ENCODE assay signal across 8 cellular contexts in genomic region chr2:172103471-172104292, GRCh38. TPM values are rescaled to one million over a fixed set of nuclear protein-coding genes. Genes with fewer than 3 reads are reported as not detected.
DNase-seq lines count a peak whose midpoint lies in the region; ATAC-seq and TF ChIP-seq lines count a peak whose summit lies in the region.

No MANE protein-coding gene starts in this region.

- peak overlapping the region; percentile 98 for H3K9ac ChIP-seq in GM23248

- TF ChIP-seq CTCF in AG09319 (IDR thresholded peaks at IDR 0.05; ENCODE audit: low read depth, low read length) (peak; percentile 92), dorsolateral prefrontal cortex (IDR thresholded peaks at IDR 0.05 in 54 of 56, conservative IDR thresholded peaks at IDR 0.05 in 2 of 56; ENCODE audit: low read depth in 1 of 56, partially characterized antibody in 56 of 56) (peak; percentile 53 to 87 (median 74))

- intact Hi-C loops in activated CD4-positive, alpha-beta T cell treated with anti-CD3 and anti-CD28 coated beads, Interleukin-2, amount 10 ng/mL, durations not matched to agents 24 days and 14 days (cut with micrococcal nuclease): loop anchor here (1.0 to 10.0 kb wide), 4 partner anchors 289 to 506 kb away; no protein-coding TSS in a partner anchor
- intact Hi-C loops in dorsolateral prefrontal cortex (cut with DNase I): loop anchor here (5.0 to 10.0 kb wide), 3 partner anchors 291 to 529 kb away; no protein-coding TSS in a partner anchor

- no peaks in the 10 kb centered on the region for H3K9me2 ChIP-seq in GM23248 (ENCODE audit: insufficient read depth)

- H3K79me2 ChIP-seq in GM23248 (ENCODE audit: insufficient read depth): peaks cover 24% of the 10 kb centered on the region

- peak overlapping the region; percentile 70 for H2AFZ ChIP-seq in GM23248

- H4K20me1 ChIP-seq in GM23248 (ENCODE audit: insufficient read depth): no peaks in the 10 kb centered on the region

- H3K4me3 ChIP-seq in GM23248 (peak overlapping the region; percentile 83), dorsolateral prefrontal cortex (peak overlapping the region in 37 of 59 donors; percentile 26 to 72 (median 53))

- no peaks in the 10 kb centered on the region for H3K36me3 ChIP-seq in GM23248 (ENCODE audit: low read depth)

- H3K9me3 Mint-ChIP-seq in activated CD4-positive, alpha-beta T cell treated with anti-CD3 and anti-CD28 coated beads, Interleukin-2, amount 10 ng/mL, durations not matched to agents 24 days and 14 days: peaks cover under 1% of the 10 kb centered on the region

- no peak for ATAC-seq in GM21526 (IDR thresholded peaks at IDR 0.05; ENCODE audit: low FRiP score, unreplicated experiment)

- peaks cover 38% of the 10 kb centered on the region for H3K4me1 Mint-ChIP-seq in activated CD4-positive, alpha-beta T cell treated with anti-CD3 and anti-CD28 coated beads, Interleukin-2, amount 10 ng/mL, durations not matched to agents 24 days and 14 days

- H3K27ac Mint-ChIP-seq in activated CD4-positive, alpha-beta T cell treated with anti-CD3 and anti-CD28 coated beads, Interleukin-2, amount 10 ng/mL, durations not matched to agents 24 days and 14 days: peak overlapping the region; percentile 84

- peak overlapping the region; percentile 99 for H3K4me2 ChIP-seq in GM23248 (ENCODE audit: unreplicated experiment)

- H3K4me1 ChIP-seq in GM23248 (ENCODE audit: insufficient read depth): peaks cover 10% of the 10 kb centered on the region

- H3K27me3 ChIP-seq in GM23248 (replicated peaks; ENCODE audit: insufficient read depth) (no peaks in the 10 kb centered on the region), dorsolateral prefrontal cortex (peaks cover 32 to 100% (median 100%) of the 10 kb centered on the region in 45 donors)

- H3K27me3 Mint-ChIP-seq in activated CD4-positive, alpha-beta T cell treated with anti-CD3 and anti-CD28 coated beads, Interleukin-2, amount 10 ng/mL, durations not matched to agents 24 days and 14 days: peaks cover 78% of the 10 kb centered on the region

- DNase-seq in AG09319 (ENCODE audit: extremely low read depth, low read depth) (no peak), GM23248 (peak; percentile 91), NCI-H446 treated with DMSO at 0.1 percent for 48 hours (lab: John Stamatoyannopoulos, UW) (peak; percentile 11), dorsolateral prefrontal cortex (peak in 8 of 10 donors; percentile 32 to 76 (median 69)), lung microvascular endothelial cell (ENCODE audit: low read depth in 2 of 2) (peak; percentile 89 to 92)
- peak; percentile 92 for DNase-seq in activated CD4-positive, alpha-beta T cell treated with anti-CD3 and anti-CD28 coated beads, Interleukin-2, amount 10 ng/mL, durations not matched to agents 24 days and 14 days
- DNase-seq in stimulated activated CD8-positive, alpha-beta memory T cell treated with anti-CD3 and anti-CD28 coated beads, Interleukin-4, amount 100 ng/mL, for 48 hours: peak; percentile 89

- peaks cover 1% of the 10 kb centered on the region for H3K36me3 Mint-ChIP-seq in activated CD4-positive, alpha-beta T cell treated with anti-CD3 and anti-CD28 coated beads, Interleukin-2, amount 10 ng/mL, durations not matched to agents 24 days and 14 days (ENCODE audit: low read depth)

- peak overlapping the region; percentile 98 for H3K27ac ChIP-seq in GM23248
- no peak overlapping the region for H3K27ac ChIP-seq in dorsolateral prefrontal cortex

- peak overlapping the region; percentile 85 for H3K4me3 Mint-ChIP-seq in activated CD4-positive, alpha-beta T cell treated with anti-CD3 and anti-CD28 coated beads, Interleukin-2, amount 10 ng/mL, durations not matched to agents 24 days and 14 days

- in situ Hi-C loops in GM23248 (cut with MboI): loop anchor here (10.0 kb wide), 1 partner anchor 289 kb away; no protein-coding TSS in a partner anchor

- WGBS in GM23248 (ENCODE audit: low coverage in 1 of 2, low lambda C conversion rate in 2 of 2, missing lambda C conversion rate in 2 of 2), 2 experiments: 7 to 8% methylated on average over 25 of the region's 25 CpGs

- H3F3A ChIP-seq in GM23248 (ENCODE audit: insufficient read depth): peaks cover 13% of the 10 kb centered on the region

- H3K9me3 ChIP-seq in GM23248 (ENCODE audit: low read depth): no peaks in the 10 kb centered on the region

RNA-seq across cellular contexts. Expression of gene DLX2, which starts 1.0 kb away (rescaled TPM):
- 2.8 and 4.7 TPM in 2 replicates for total RNA-seq in GM23248 (2014; rRNA removed; shearing (Covaris generic))
- polyA plus RNA-seq in GM23248 (2016; fragmentation: Nextera tagmentation; extraction: Ambion mirVana): 6.0 and 6.8 TPM in 2 replicates
- 0.26 TPM in 1 of 2 replicates, not detected in the other for total RNA-seq in activated CD4-positive, alpha-beta T cell treated with anti-CD3 and anti-CD28 coated beads, Interleukin-2, amount 10 ng/mL, durations not matched to agents 24 days and 14 days
- total RNA-seq in dorsolateral prefrontal cortex (1 to 10 TPM in 111 of 120 experiments, under 1 TPM in 9; 0.39 to 4.2 (median 1.8) TPM), lung microvascular endothelial cell (under 0.01 TPM in 1 of 2 replicates, not detected in the other)

RNA-seq across cellular contexts. Expression of gene DLX1, which starts 18.4 kb away (rescaled TPM):
- 3.3 and 3.8 TPM in 2 replicates for total RNA-seq in GM23248 (2014; rRNA removed; shearing (Covaris generic))
- 7.9 and 9.5 TPM in 2 replicates for polyA plus RNA-seq in GM23248 (2016; fragmentation: Nextera tagmentation; extraction: Ambion mirVana)
- total RNA-seq in activated CD4-positive, alpha-beta T cell treated with anti-CD3 and anti-CD28 coated beads, Interleukin-2, amount 10 ng/mL, durations not matched to agents 24 days and 14 days: not detected in 2 replicates
- total RNA-seq in dorsolateral prefrontal cortex (10 to 100 TPM in 53 of 120 experiments, 1 to 10 TPM in 67; 1.5 to 24.3 (median 9.6) TPM), lung microvascular endothelial cell (not detected in 2 replicates)
